19 cellular contexts compared by ENCODE assay signal in the genomic region with DNA sequence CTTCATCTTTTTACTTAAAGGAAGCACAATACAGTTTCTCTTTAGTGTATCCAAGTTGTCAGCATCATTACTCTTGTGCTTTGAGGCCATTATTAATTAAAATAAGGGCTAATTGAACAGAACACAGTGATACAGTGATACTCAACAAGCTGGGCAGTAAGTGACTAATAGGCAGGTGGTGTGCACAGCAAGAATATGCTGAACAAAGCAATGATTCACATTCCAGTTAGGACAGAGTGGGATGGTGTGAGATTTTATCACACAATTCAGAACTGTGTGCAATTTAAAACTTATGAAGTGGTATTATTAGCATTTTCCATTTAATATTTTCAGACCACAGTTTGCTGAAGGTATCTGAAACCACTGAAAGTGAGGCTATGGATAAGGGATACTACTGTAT.
DNase-seq lines count a peak whose midpoint lies in the region; ATAC-seq and TF ChIP-seq lines count a peak whose summit lies in the region.
"Had no signal": no experiment of that assay in that cellular context is flagged by ENCODE, and none has a peak within 500 bp of the region (broad histone marks: within the 10 kb centered on the region; RNA-seq: fewer than 3 reads in every experiment).

No MANE protein-coding gene starts in this region.

- no peak for ATAC-seq in GM21360 (IDR thresholded peaks at IDR 0.05; ENCODE audit: unreplicated experiment)
- ATAC-seq: PC-3 had no signal

- intact Hi-C loops in lower leg skin (cut with DNase I; ENCODE audit: low total_unique reads): no loop called here

- H3K4me3 ChIP-seq in epithelial cell of esophagus (ENCODE audit: low read length): no peak overlapping the region
- no peak overlapping the region for H3K4me3 ChIP-seq in kidney epithelial cell (ENCODE audit: low read depth, low read length)
- H3K4me3 ChIP-seq in H7 (ENCODE audit: insufficient read depth, low read depth, low read length): no peak overlapping the region
- no peak overlapping the region for H3K4me3 ChIP-seq in lower leg skin (ENCODE audit: low read depth, poor library complexity, severe bottlenecking)
- H3K4me3 ChIP-seq: BLaER1 treated with 17β-estradiol and CSF1 and Interleukin-3, amounts not matched to agents 10 nM and 100 nM; HAP-1; SJSA1 had no signal

- H3K36me3 ChIP-seq in kidney epithelial cell (ENCODE audit: control insufficient read depth, insufficient read depth, low read length) (no peaks in the 10 kb centered on the region), H7 (replicated peaks; ENCODE audit: control insufficient read depth, insufficient read depth, low read length) (no peaks in the 10 kb centered on the region)
- H3K36me3 ChIP-seq: BLaER1 treated with 17β-estradiol and CSF1 and Interleukin-3, amounts not matched to agents 10 nM and 100 nM; HAP-1; SJSA1 had no signal

- H3K27me3 ChIP-seq in kidney epithelial cell (ENCODE audit: control insufficient read depth, insufficient read depth, low read length): no peaks in the 10 kb centered on the region
- H3K27me3 ChIP-seq in H7 (ENCODE audit: control insufficient read depth, insufficient read depth, low read length): no peaks in the 10 kb centered on the region
- H3K27me3 ChIP-seq: BLaER1 treated with 17β-estradiol and CSF1 and Interleukin-3, amounts not matched to agents 10 nM and 100 nM; SJSA1 had no signal

- DNase-seq in Ammon's horn (ENCODE audit: low spot score) (peak; percentile 60), LHCN-M2 (ENCODE audit: low read depth) (peak; percentile 49), epithelial cell of esophagus (ENCODE audit: low read depth) (peak; percentile 80), kidney epithelial cell (ENCODE audit: low read depth) (peak; percentile 10), H7 (no peak), GM13976 (ENCODE audit: low spot score) (no peak), lower leg skin (ENCODE audit: low spot score in 2 of 2) (no peak)
- DNase-seq: CD8-positive, alpha-beta memory T cell; DND-41; KBM-7; NCI-H146; NCI-H2081 treated with DMSO at 0.1 percent for 48 hours; NCI-H510A; NCI-H774; PC-3 had no signal

- in situ Hi-C loops in GM13976 (cut with MboI; ENCODE audit: low sequenced_read_pairs, unreplicated experiment): no loop called here

- TF ChIP-seq CTCF in epithelial cell of esophagus (IDR thresholded peaks at IDR 0.05; ENCODE audit: insufficient read depth, low read depth, low read length, missing control alignments) (no peak), kidney epithelial cell (IDR thresholded peaks at IDR 0.05; ENCODE audit: insufficient read depth, low read length, poor library complexity, severe bottlenecking) (no peak), GM13976 (IDR thresholded peaks at IDR 0.05; ENCODE audit: borderline replicate concordance, control extremely low read depth, extremely low read depth, insufficient read depth, missing control alignments) (no peak), lower leg skin (IDR thresholded peaks at IDR 0.05) (no peak)

- TF ChIP-seq POLR2A in lower leg skin (IDR thresholded peaks at IDR 0.05): no peak

Comparison
In these comparisons a context has a peak if more than half of its experiments do, and no peak if none do; other contexts are left out.
1. DNase-seq: peak in Ammon's horn (single experiment), LHCN-M2 (single experiment), epithelial cell of esophagus (single experiment) and kidney epithelial cell (single experiment); none in H7 (single experiment), GM13976 (single experiment) and lower leg skin (0 of 2).